ENCODE assay signal across 1 cellular context in the genomic region with DNA sequence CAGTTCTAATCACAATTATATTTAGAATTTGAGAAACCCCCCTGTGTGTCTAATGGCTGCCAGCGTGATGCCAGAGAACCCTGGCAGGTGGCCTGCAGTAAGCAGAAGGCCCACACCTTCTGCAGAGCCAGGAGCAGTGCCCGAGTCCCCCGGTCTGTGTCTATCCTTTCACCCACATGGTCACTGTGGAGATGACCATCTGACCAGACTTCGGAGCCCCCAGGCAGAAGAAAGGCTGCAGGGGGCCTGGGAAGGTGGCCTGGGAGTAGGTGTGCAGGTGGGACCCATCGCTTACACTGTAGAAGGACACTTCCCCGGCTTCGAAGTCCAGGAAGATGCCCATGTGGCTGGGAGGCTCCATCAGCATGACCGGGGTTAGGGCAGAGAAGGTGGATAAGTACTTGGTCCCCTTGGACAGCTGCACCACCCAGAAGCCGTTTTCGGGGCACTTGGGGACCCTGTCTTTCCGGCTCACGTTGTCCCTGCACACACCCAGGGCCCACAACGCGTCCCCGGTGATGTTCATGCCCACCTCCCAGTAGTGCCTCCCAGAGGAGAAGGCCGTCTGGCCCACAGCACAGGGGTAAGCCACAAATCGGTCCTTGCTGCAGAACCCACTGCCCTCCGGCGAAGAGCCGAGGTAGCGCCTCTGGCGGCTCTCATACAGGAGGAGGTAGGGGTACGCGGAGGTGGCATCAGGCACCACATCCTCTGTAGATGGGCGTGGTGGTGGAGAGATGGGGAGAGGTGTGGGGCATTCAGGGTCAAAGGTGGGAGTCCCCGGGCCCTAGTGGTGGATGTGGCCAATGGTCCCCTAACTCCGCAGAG.
TF ChIP-seq lines count a peak whose summit lies in the region.

No MANE protein-coding gene starts in this region.

TF ChIP-seq in K562, 482 proteins besides CTCF, POLR2A, EP300 and RAD21 (continued from another document):
- TF ChIP-seq, protein P1, sequence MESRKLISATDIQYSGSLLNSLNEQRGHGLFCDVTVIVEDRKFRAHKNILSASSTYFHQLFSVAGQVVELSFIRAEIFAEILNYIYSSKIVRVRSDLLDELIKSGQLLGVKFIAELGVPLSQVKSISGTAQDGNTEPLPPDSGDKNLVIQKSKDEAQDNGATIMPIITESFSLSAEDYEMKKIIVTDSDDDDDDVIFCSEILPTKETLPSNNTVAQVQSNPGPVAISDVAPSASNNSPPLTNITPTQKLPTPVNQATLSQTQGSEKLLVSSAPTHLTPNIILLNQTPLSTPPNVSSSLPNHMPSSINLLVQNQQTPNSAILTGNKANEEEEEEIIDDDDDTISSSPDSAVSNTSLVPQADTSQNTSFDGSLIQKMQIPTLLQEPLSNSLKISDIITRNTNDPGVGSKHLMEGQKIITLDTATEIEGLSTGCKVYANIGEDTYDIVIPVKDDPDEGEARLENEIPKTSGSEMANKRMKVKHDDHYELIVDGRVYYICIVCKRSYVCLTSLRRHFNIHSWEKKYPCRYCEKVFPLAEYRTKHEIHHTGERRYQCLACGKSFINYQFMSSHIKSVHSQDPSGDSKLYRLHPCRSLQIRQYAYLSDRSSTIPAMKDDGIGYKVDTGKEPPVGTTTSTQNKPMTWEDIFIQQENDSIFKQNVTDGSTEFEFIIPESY (CRISPR knock-in tag; IDR thresholded peaks at IDR 0.05): peak; percentile 83
- TF ChIP-seq SRF (CRISPR knock-in tag; IDR thresholded peaks at IDR 0.05): no peak
- TF ChIP-seq HMGN3 (IDR thresholded peaks at IDR 0.05; ENCODE audit: borderline replicate concordance, extremely low read depth, insufficient read length, low read depth, low read length): no peak
- no peak for TF ChIP-seq SP2 (IDR thresholded peaks at IDR 0.05; ENCODE audit: extremely low read depth, low read depth, low read length, poor library complexity, severe bottlenecking)
- no peak for TF ChIP-seq RBM39 (optimal IDR thresholded peaks at IDR 0.05; ENCODE audit: low read depth, low read length)
- TF ChIP-seq, protein P2, sequence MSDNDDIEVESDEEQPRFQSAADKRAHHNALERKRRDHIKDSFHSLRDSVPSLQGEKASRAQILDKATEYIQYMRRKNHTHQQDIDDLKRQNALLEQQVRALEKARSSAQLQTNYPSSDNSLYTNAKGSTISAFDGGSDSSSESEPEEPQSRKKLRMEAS (CRISPR knock-in tag; IDR thresholded peaks at IDR 0.05): peak; percentile 21; the same call in 1 of the 2 replicates
- TF ChIP-seq, protein P3, sequence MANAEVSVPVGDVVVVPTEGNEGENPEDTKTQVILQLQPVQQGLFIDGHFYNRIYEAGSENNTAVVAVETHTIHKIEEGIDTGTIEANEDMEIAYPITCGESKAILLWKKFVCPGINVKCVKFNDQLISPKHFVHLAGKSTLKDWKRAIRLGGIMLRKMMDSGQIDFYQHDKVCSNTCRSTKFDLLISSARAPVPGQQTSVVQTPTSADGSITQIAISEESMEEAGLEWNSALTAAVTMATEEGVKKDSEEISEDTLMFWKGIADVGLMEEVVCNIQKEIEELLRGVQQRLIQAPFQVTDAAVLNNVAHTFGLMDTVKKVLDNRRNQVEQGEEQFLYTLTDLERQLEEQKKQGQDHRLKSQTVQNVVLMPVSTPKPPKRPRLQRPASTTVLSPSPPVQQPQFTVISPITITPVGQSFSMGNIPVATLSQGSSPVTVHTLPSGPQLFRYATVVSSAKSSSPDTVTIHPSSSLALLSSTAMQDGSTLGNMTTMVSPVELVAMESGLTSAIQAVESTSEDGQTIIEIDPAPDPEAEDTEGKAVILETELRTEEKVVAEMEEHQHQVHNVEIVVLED (CRISPR knock-in tag; IDR thresholded peaks at IDR 0.05): no peak
- TF ChIP-seq ZNF263 (CRISPR knock-in tag; IDR thresholded peaks at IDR 0.05; ENCODE audit: borderline replicate concordance): no peak
- no peak for TF ChIP-seq TBL1XR1 (IDR thresholded peaks at IDR 0.05; ENCODE audit: low read length in 2 of 2)
TF ChIP-seq in K562: peak in this region for 3.
